ENCODE assay signal across 18 cellular contexts in genomic region chr9:122032346-122032745, GRCh38.
"Had no signal": no experiment of that assay in that cellular context is flagged by ENCODE, and none has a peak within 500 bp of the region (broad histone marks: within the 10 kb centered on the region; RNA-seq: fewer than 3 reads in every experiment).

No MANE protein-coding gene starts in this region.

- H3K27me3 Mint-ChIP-seq: activated naive CD8-positive, alpha-beta T cell; central memory CD8-positive, alpha-beta T cell; stimulated activated memory B cell treated with anti-CD40 and anti-IgM and Interleukin-4, amounts not matched to agents 10 μg/mL and 1 μg/mL and 100 μg/mL, for 72 hours had no signal

- H3K27ac Mint-ChIP-seq: activated naive CD8-positive, alpha-beta T cell; stimulated activated memory B cell treated with anti-CD40 and anti-IgM and Interleukin-4, amounts not matched to agents 10 μg/mL and 1 μg/mL and 100 μg/mL, for 72 hours had no signal

- FAIRE-seq: keratinocyte, urothelium cell line had no signal

- H3K27me3 ChIP-seq: adrenal gland, ascending aorta, colonic mucosa, dorsolateral prefrontal cortex, stomach, suprapubic skin, transverse colon had no signal

- ATAC-seq: activated CD4-positive, CD25-positive, alpha-beta regulatory T cell treated with anti-CD3 and anti-CD28 coated beads, Interleukin-2, amount 50 U/mL, for 24 hours; stimulated activated memory B cell treated with anti-CD40 and anti-IgM and Interleukin-4, amounts not matched to agents 10 μg/mL and 1 μg/mL and 100 μg/mL, for 72 hours had no signal

- H3K4me1 Mint-ChIP-seq: central memory CD8-positive, alpha-beta T cell; stimulated activated memory B cell treated with anti-CD40 and anti-IgM and Interleukin-4, amounts not matched to agents 10 μg/mL and 1 μg/mL and 100 μg/mL, for 72 hours had no signal

- DNase-seq: activated T-cell treated with anti-CD3 and anti-CD28 coated beads, Interleukin-2, amount 50 U/mL, for 1 hour; colonic mucosa; dorsolateral prefrontal cortex; nucleus accumbens; stimulated activated CD4-positive, alpha-beta T cell treated with anti-CD3 and anti-CD28 coated beads, Interleukin-15, amount 100 ng/mL, for 24 hours; stomach; transverse colon had no signal

- H3K4me3 Mint-ChIP-seq: activated naive CD8-positive, alpha-beta T cell; central memory CD8-positive, alpha-beta T cell; stimulated activated memory B cell treated with anti-CD40 and anti-IgM and Interleukin-4, amounts not matched to agents 10 μg/mL and 1 μg/mL and 100 μg/mL, for 72 hours had no signal

- H3K36me3 ChIP-seq: adrenal gland, colonic mucosa, transverse colon had no signal

- H3K4me1 ChIP-seq: colonic mucosa, suprapubic skin, transverse colon had no signal

- H3K9me3 ChIP-seq: adrenal gland, ascending aorta, colonic mucosa, stomach, suprapubic skin, transverse colon had no signal

- H3K4me3 ChIP-seq: adrenal gland, colonic mucosa, dorsolateral prefrontal cortex, smooth muscle cell, stomach, suprapubic skin, transverse colon had no signal

- H3K4me2 ChIP-seq: smooth muscle cell had no signal

- H3K9me3 Mint-ChIP-seq: central memory CD8-positive, alpha-beta T cell; stimulated activated memory B cell treated with anti-CD40 and anti-IgM and Interleukin-4, amounts not matched to agents 10 μg/mL and 1 μg/mL and 100 μg/mL, for 72 hours had no signal

- H3K27ac ChIP-seq: adrenal gland, colonic mucosa, stomach, suprapubic skin, transverse colon, VCaP had no signal
